Comparison of ENCODE assay signal across 8 cellular contexts in the genomic region with DNA sequence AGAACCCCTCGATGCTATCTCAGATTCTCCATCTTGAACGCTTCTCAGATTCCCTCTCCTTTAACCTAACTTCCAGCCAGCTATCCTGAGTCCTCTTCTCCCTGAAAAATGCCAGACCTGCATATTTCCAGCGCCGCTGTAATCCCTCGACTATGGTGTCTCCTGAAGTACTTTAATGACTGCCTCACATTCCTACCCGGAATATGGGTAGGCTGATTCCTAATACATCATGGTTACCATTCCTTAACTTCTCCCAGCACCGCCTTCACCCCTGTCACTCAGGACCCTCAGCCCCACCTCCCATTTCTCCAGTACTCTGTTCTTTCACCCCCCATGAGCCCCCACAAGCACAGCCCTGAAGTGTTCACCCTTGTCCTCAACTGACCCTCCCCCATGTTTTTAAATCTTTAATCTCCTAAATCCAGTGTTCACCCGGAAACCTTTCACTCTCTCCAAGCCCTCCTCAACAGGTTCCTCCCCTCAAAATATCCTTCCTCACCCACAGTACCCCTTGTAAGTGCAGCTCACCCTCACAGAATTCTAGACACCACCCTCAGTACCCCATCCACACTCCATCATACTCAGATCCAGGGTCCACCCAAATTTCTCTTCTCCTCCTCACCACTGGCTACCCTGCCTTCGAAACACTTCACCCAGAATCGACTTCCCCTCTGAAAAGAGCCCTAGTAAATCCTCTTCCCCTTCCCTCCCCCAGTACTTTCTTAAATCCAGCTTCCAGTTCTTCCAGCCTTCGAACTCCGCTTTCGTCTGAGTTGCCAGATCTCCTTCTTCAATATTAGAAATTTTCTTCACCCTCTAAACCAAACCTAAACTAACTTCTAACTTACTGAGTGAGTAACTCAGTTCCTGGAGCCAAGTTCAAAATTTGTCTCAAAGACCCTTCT. TPM values are rescaled to one million over a fixed set of nuclear protein-coding genes. Genes with fewer than 3 reads are reported as not detected.
DNase-seq lines count a peak whose midpoint lies in the region; ATAC-seq, FAIRE-seq and TF ChIP-seq lines count a peak whose summit lies in the region.

No MANE protein-coding gene starts in this region.

- peaks cover 25% of the 10 kb centered on the region for H3K4me1 Mint-ChIP-seq in stimulated activated naive CD8-positive, alpha-beta T cell treated with anti-CD3 and anti-CD28 coated beads, Interleukin-15, amount 100 ng/mL, for 72 hours

- H3K36me3 ChIP-seq in iPS-20b (ENCODE audit: insufficient read depth, low read depth, low read length) = peaks cover 18% of the 10 kb centered on the region

- peak overlapping the region; percentile 96 for H3K9ac ChIP-seq in iPS-20b (ENCODE audit: low read depth, low read length)

- H3K4me1 ChIP-seq in iPS-20b (ENCODE audit: insufficient read depth, low read length) = peaks cover 10% of the 10 kb centered on the region; the same call in 1 of the 2 replicates

- WGBS in adipose tissue, 3 donors = 25 to 32% (median 28%) methylated on average over 13 of the region's 13 CpGs

- DNase-seq in AG09309 (ENCODE audit: low read depth) = no peak
- DNase-seq in HTR-8/SVneo (ENCODE audit: insufficient read length, low spot score) = peak; percentile 13
- DNase-seq in stimulated activated naive CD8-positive, alpha-beta T cell treated with anti-CD3 and anti-CD28 coated beads, Interleukin-15, amount 100 ng/mL, for 72 hours = no peak
- DNase-seq in NCI-H2081 treated with DMSO at 0.1 percent for 48 hours (lab: John Stamatoyannopoulos, UW) = no peak
- DNase-seq in NCI-H2107 treated with DMSO at 0.1 percent for 48 hours (lab: John Stamatoyannopoulos, UW; ENCODE audit: unreplicated experiment) = no peak
- no peak for DNase-seq in NAMALWA (ENCODE audit: low spot score)

- ATAC-seq in stimulated activated naive CD8-positive, alpha-beta T cell treated with anti-CD3 and anti-CD28 coated beads, Interleukin-15, amount 100 ng/mL, for 72 hours = no peak

- H3K27ac ChIP-seq in adipose tissue (ENCODE audit: low read depth, low read length) = peak overlapping the region; percentile 100
- peak overlapping the region; percentile 67 for H3K27ac ChIP-seq in iPS-20b (ENCODE audit: low read length)

- H3K4me3 ChIP-seq in AG09309 (ENCODE audit: control insufficient read depth, low read depth, low read length) = peak overlapping the region; percentile 93
- H3K4me3 ChIP-seq in iPS-20b (ENCODE audit: low read length) = peak overlapping the region; percentile 97

- H3K9me3 ChIP-seq in iPS-20b (ENCODE audit: insufficient read depth, low read depth, low read length) = no peaks in the 10 kb centered on the region

- no peak for FAIRE-seq in HTR-8/SVneo (lab: Jason Lieb, UNC)

- no peaks in the 10 kb centered on the region for H3K9me3 Mint-ChIP-seq in stimulated activated naive CD8-positive, alpha-beta T cell treated with anti-CD3 and anti-CD28 coated beads, Interleukin-15, amount 100 ng/mL, for 72 hours

- TF ChIP-seq CTCF in AG09309 (IDR thresholded peaks at IDR 0.05; ENCODE audit: control insufficient read depth, insufficient read depth, low read depth, low read length, missing control alignments) = no peak

- H3K27me3 Mint-ChIP-seq in stimulated activated naive CD8-positive, alpha-beta T cell treated with anti-CD3 and anti-CD28 coated beads, Interleukin-15, amount 100 ng/mL, for 72 hours = no peaks in the 10 kb centered on the region

- peak overlapping the region; percentile 90 to 99 for H3K27ac Mint-ChIP-seq in stimulated activated naive CD8-positive, alpha-beta T cell treated with anti-CD3 and anti-CD28 coated beads, Interleukin-15, amount 100 ng/mL, for 72 hours

- H3K4me3 Mint-ChIP-seq in stimulated activated naive CD8-positive, alpha-beta T cell treated with anti-CD3 and anti-CD28 coated beads, Interleukin-15, amount 100 ng/mL, for 72 hours = peak overlapping the region; percentile 85 to 96

- H3K27me3 ChIP-seq in iPS-20b (ENCODE audit: insufficient read depth, low read length) = peaks cover 12% of the 10 kb centered on the region

RNA-seq across cellular contexts. Expression of gene CPT2, which starts 0.9 kb away (rescaled TPM):
- 10 to 100 TPM in 2 of 3 donors, 1 to 10 TPM in 1; 8.2 to 21.6 (median 13.0) TPM for polyA plus RNA-seq in adipose tissue

RNA-seq across cellular contexts. Expression of gene CZIB, which starts 22.9 kb away (rescaled TPM):
- 100 to 1,000 TPM in 1 of 3 donors, 10 to 100 TPM in 2; 30.1 to 118 (median 74.5) TPM for polyA plus RNA-seq in adipose tissue

RNA-seq across cellular contexts. Expression of gene MAGOH, which starts 40.8 kb away (rescaled TPM):
- polyA plus RNA-seq in adipose tissue = 10 to 100 TPM; 27.9 to 72.1 (median 59.8) TPM

RNA-seq across cellular contexts. Expression of gene SLC1A7, which starts 55.1 kb away (rescaled TPM):
- polyA plus RNA-seq in adipose tissue = under 1 TPM; 0.03 to 0.90 (median 0.54) TPM
